In genomic region chr15:58528197-58528870, GRCh38 we compare ENCODE assay signal across 3 cellular contexts.
TF ChIP-seq lines count a peak whose summit lies in the region.

No MANE protein-coding gene starts in this region.

TF ChIP-seq in SK-N-SH treated with all-trans-retinoic acid at 6 μM for 48 hours, 23 proteins besides CTCF, POLR2A, EP300 and RAD21 (continued from another document):
- TF ChIP-seq POU6F1 (CRISPR knock-in tag; IDR thresholded peaks at IDR 0.05; ENCODE audit: borderline replicate concordance, low read depth): no peak
- no peak for TF ChIP-seq ESRRG (CRISPR knock-in tag; IDR thresholded peaks at IDR 0.05)
- no peak for TF ChIP-seq PPARA (CRISPR knock-in tag; IDR thresholded peaks at IDR 0.05; ENCODE audit: borderline replicate concordance)
- no peak for TF ChIP-seq CSDC2 (CRISPR knock-in tag; IDR thresholded peaks at IDR 0.05)
TF ChIP-seq in SK-N-SH treated with all-trans-retinoic acid at 6 μM for 48 hours: peak in this region for 2.

TF ChIP-seq in SK-N-SH, 30 proteins besides CTCF, POLR2A, EP300 and RAD21 (continued from another document):
- no peak for TF ChIP-seq EZH2phosphoT487 (IDR thresholded peaks at IDR 0.05; ENCODE audit: borderline replicate concordance, low read depth)
- no peak for TF ChIP-seq FOXJ3 (CRISPR knock-in tag; IDR thresholded peaks at IDR 0.05)
- no peak for TF ChIP-seq USF1 (IDR thresholded peaks at IDR 0.05; ENCODE audit: borderline replicate concordance, low read depth)
- no peak for TF ChIP-seq GATA2 (CRISPR knock-in tag; IDR thresholded peaks at IDR 0.05)
- TF ChIP-seq SMC3 (IDR thresholded peaks at IDR 0.05; ENCODE audit: low read depth, low read length): no peak
- TF ChIP-seq TEAD4 (IDR thresholded peaks at IDR 0.05; ENCODE audit: borderline replicate concordance, insufficient read depth): no peak
- TF ChIP-seq IRF3 (IDR thresholded peaks at IDR 0.05; ENCODE audit: low read depth, low read length): no peak
- no peak for TF ChIP-seq POLR2AphosphoS5 (IDR thresholded peaks at IDR 0.05; ENCODE audit: low read depth, low read length)
- TF ChIP-seq RXRA (IDR thresholded peaks at IDR 0.05; ENCODE audit: borderline replicate concordance, low read depth): no peak
TF ChIP-seq in SK-N-SH: peak in this region for 0.

TF ChIP-seq in liver, 16 proteins besides CTCF, POLR2A, EP300 and RAD21 (continued from another document):
- TF ChIP-seq REST (IDR thresholded peaks at IDR 0.05) (peak; percentile 52), FOXA1 (IDR thresholded peaks at IDR 0.05) (no peak), NR2F2 (IDR thresholded peaks at IDR 0.05) (peak; percentile 57), HNF4A (conservative IDR thresholded peaks at IDR 0.05) (peak; percentile 62 to 66), RXRA (IDR thresholded peaks at IDR 0.05) (peak; percentile 77 to 78), SP1 (IDR thresholded peaks at IDR 0.05) (peak; percentile 83)
